11 cellular contexts compared by ENCODE assay signal in the genomic region with DNA sequence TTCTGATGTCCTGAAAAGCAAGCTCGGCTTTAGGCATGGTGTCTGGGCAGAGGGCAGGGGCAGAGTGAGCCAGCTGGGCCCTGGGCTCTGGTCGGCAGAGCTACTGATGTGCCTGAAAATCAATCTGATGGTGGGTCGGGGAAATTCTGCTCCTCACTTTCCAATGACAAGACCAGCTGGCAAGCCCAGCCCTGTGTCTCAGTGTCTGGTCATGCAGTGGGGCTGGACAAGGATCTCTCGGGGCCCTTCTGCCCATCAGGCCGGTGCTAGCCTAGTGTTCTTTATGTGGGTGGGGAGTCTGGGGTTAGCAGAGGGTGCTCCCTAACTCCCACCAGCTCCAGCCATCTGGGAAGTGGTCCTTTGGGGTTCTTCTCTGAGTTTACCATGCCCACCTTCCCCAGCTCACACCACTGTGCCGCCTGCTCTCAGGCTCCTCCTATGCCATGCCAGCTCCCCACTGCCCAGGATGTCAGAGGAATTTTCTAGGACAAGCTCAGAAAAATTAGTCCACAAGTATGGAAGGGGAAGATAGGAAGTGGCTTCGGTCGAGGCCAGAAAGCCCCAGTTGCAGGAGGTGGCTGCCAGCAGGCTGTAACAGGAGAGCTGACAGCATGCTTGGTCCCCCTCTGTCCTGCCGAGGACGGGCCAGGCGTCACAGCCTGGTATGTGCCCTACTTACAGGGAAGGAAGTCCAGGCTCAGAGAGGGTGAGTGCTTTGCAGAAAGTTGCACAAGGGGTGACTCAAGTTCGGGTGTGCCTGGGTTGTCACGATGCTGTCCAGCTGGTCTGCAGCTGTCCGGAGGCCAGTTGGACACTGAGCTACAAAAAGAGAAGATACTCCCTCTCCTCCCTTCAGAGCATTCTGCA.
DNase-seq lines count a peak whose midpoint lies in the region; ATAC-seq and TF ChIP-seq lines count a peak whose summit lies in the region.
"Had no signal": no experiment of that assay in that cellular context is flagged by ENCODE, and none has a peak within 500 bp of the region (broad histone marks: within the 10 kb centered on the region; RNA-seq: fewer than 3 reads in every experiment).

No MANE protein-coding gene starts in this region.

- H3K36me3 ChIP-seq in Peyer's patch (no peaks in the 10 kb centered on the region), fibroblast of lung (ENCODE audit: control insufficient read depth, insufficient read depth, low read length) (no peaks in the 10 kb centered on the region)
- H3K36me3 ChIP-seq: neural progenitor cell had no signal

- no peak overlapping the region for H3K27ac Mint-ChIP-seq in type B pancreatic cell
- H3K27ac Mint-ChIP-seq: neural progenitor cell; stimulated activated effector memory CD8-positive, alpha-beta T cell treated with anti-CD3 and anti-CD28 coated beads, Interleukin-12 subunit alpha, Interleukin-12 subunit beta, amount 100 ng/mL, for 72 hours had no signal

- DNase-seq in Peyer's patch (peak in 2 of 3 donors; percentile 48 to 61), fibroblast of lung (ENCODE audit: low read depth in 2 of 2) (peak; percentile 2 to 66), lower leg skin (ENCODE audit: low spot score in 2 of 2) (peak; percentile 59 to 82), type B pancreatic cell (ENCODE audit: extremely low spot score, unreplicated experiment) (peak; percentile 37), NCI-H2196 treated with DMSO at 0.1 percent for 48 hours (lab: John Stamatoyannopoulos, UW; ENCODE audit: unreplicated experiment) (no peak), NCI-H2196 (lab: John Stamatoyannopoulos, UW; ENCODE audit: unreplicated experiment) (no peak)
- DNase-seq: anterior cingulate cortex, NCI-H2171 had no signal

- H3K9me3 Mint-ChIP-seq in type B pancreatic cell: no peaks in the 10 kb centered on the region
- H3K9me3 Mint-ChIP-seq: neural progenitor cell; stimulated activated effector memory CD8-positive, alpha-beta T cell treated with anti-CD3 and anti-CD28 coated beads, Interleukin-12 subunit alpha, Interleukin-12 subunit beta, amount 100 ng/mL, for 72 hours had no signal

- peak overlapping the region; percentile 8 for H3K4me2 ChIP-seq in fibroblast of lung (ENCODE audit: extremely low read depth, insufficient read depth, low read length)
- H3K4me2 ChIP-seq: neural progenitor cell had no signal

- H3K9ac ChIP-seq in fibroblast of lung (ENCODE audit: insufficient read depth, low read length): no peak overlapping the region
- H3K9ac ChIP-seq: neural progenitor cell had no signal

- no peak overlapping the region for H3K4me3 Mint-ChIP-seq in type B pancreatic cell
- H3K4me3 Mint-ChIP-seq: neural progenitor cell; stimulated activated effector memory CD8-positive, alpha-beta T cell treated with anti-CD3 and anti-CD28 coated beads, Interleukin-12 subunit alpha, Interleukin-12 subunit beta, amount 100 ng/mL, for 72 hours had no signal

- H3K36me3 Mint-ChIP-seq in type B pancreatic cell: no peaks in the 10 kb centered on the region
- H3K36me3 Mint-ChIP-seq: stimulated activated effector memory CD8-positive, alpha-beta T cell treated with anti-CD3 and anti-CD28 coated beads, Interleukin-12 subunit alpha, Interleukin-12 subunit beta, amount 100 ng/mL, for 72 hours had no signal

- 71 to 78% methylated on average over 13 to 14 of the region's 14 CpGs for WGBS in lower leg skin, 2 donors

- H3K4me3 ChIP-seq in Peyer's patch (no peak overlapping the region), fibroblast of lung (replicated peaks in 1 of 4; ENCODE audit: control extremely low read depth in 1 of 4, insufficient read depth in 1 of 4, low read depth in 3 of 4, low read length in 4 of 4) (no peak overlapping the region), lower leg skin (ENCODE audit: low read depth, poor library complexity, severe bottlenecking) (no peak overlapping the region)
- H3K4me3 ChIP-seq: neural progenitor cell had no signal

- H4K20me1 ChIP-seq in fibroblast of lung (ENCODE audit: control insufficient read depth, extremely low read depth, insufficient read depth, low read length): no peaks in the 10 kb centered on the region

- H3K27me3 ChIP-seq in Peyer's patch: no peaks in the 10 kb centered on the region
- peaks cover 4% of the 10 kb centered on the region for H3K27me3 ChIP-seq in fibroblast of lung (ENCODE audit: control insufficient read depth, insufficient read depth, low read length)
- H3K27me3 ChIP-seq: neural progenitor cell had no signal

- no peaks in the 10 kb centered on the region for H3K27me3 Mint-ChIP-seq in type B pancreatic cell

- no peak for TF ChIP-seq CTCF in Peyer's patch (IDR thresholded peaks at IDR 0.05)
- TF ChIP-seq CTCF in fibroblast of lung (conservative IDR thresholded peaks at IDR 0.05 in 1 of 2, IDR thresholded peaks at IDR 0.05 in 1 of 2; ENCODE audit: low read depth in 1 of 2, low read length in 2 of 2): no peak
- TF ChIP-seq CTCF in lower leg skin (IDR thresholded peaks at IDR 0.05): no peak
- no peak for TF ChIP-seq CTCF in type B pancreatic cell (conservative IDR thresholded peaks at IDR 0.05)

- H3K4me1 Mint-ChIP-seq in type B pancreatic cell (ENCODE audit: unreplicated experiment): no peaks in the 10 kb centered on the region
- H3K4me1 Mint-ChIP-seq: neural progenitor cell; stimulated activated effector memory CD8-positive, alpha-beta T cell treated with anti-CD3 and anti-CD28 coated beads, Interleukin-12 subunit alpha, Interleukin-12 subunit beta, amount 100 ng/mL, for 72 hours had no signal

- ATAC-seq in HG03196 (IDR thresholded peaks at IDR 0.05; ENCODE audit: unreplicated experiment): no peak
- ATAC-seq: stimulated activated effector memory CD8-positive, alpha-beta T cell treated with anti-CD3 and anti-CD28 coated beads, Interleukin-12 subunit alpha, Interleukin-12 subunit beta, amount 100 ng/mL, for 72 hours had no signal

- H3K27ac ChIP-seq in Peyer's patch (no peak overlapping the region), fibroblast of lung (ENCODE audit: insufficient read depth, low read length) (peak overlapping the region; percentile 23)
- H3K27ac ChIP-seq: neural progenitor cell had no signal

- TF ChIP-seq POLR2A in Peyer's patch (IDR thresholded peaks at IDR 0.05) (no peak), lower leg skin (IDR thresholded peaks at IDR 0.05) (no peak)

- no peaks in the 10 kb centered on the region for H3K79me2 ChIP-seq in fibroblast of lung (ENCODE audit: control insufficient read depth, insufficient read depth, low read length)

- H3K4me1 ChIP-seq in Peyer's patch: no peaks in the 10 kb centered on the region
- peaks cover 20% of the 10 kb centered on the region for H3K4me1 ChIP-seq in fibroblast of lung (ENCODE audit: control insufficient read depth, extremely low read depth, insufficient read depth, low read length)
- H3K4me1 ChIP-seq: neural progenitor cell had no signal

- H3K9me3 ChIP-seq in Peyer's patch: no peaks in the 10 kb centered on the region
- H3K9me3 ChIP-seq in fibroblast of lung (ENCODE audit: control insufficient read depth, insufficient read depth, low read depth, low read length): no peaks in the 10 kb centered on the region

- intact Hi-C loops in lower leg skin (cut with DNase I; ENCODE audit: low total_unique reads): no loop called here

- H2AFZ ChIP-seq in fibroblast of lung (ENCODE audit: low read length): peak overlapping the region; percentile 31
- H2AFZ ChIP-seq: neural progenitor cell had no signal

Comparison
In these comparisons a context has a peak if more than half of its experiments do, and no peak if none do; other contexts are left out.
1. DNase-seq: peak in Peyer's patch (2 of 3), fibroblast of lung (2 of 2), lower leg skin (2 of 2) and type B pancreatic cell (single experiment); none in NCI-H2196 treated with DMSO at 0.1 percent for 48 hours (single experiment) and NCI-H2196 (single experiment).